Comparison of ENCODE assay signal across 1 cellular context in genomic region chr6:10838794-10839333, GRCh38.
TF ChIP-seq lines count a peak whose summit lies in the region.

No MANE protein-coding gene starts in this region.

TF ChIP-seq in K562, 482 proteins besides CTCF, POLR2A, EP300 and RAD21 (continued from another document and continues in another):
- TF ChIP-seq MITF (IDR thresholded peaks at IDR 0.05) (no peak), STAT5B (CRISPR knock-in tag; IDR thresholded peaks at IDR 0.05) (no peak), ZNF764 (CRISPR knock-in tag; IDR thresholded peaks at IDR 0.05; ENCODE audit: low read depth) (no peak), MECOM (CRISPR knock-in tag; IDR thresholded peaks at IDR 0.05) (no peak), MCM7 (IDR thresholded peaks at IDR 0.05) (no peak), PKNOX1 (IDR thresholded peaks at IDR 0.05) (no peak), ZNF583 (CRISPR knock-in tag; IDR thresholded peaks at IDR 0.05) (no peak), ZNF197 (CRISPR knock-in tag; IDR thresholded peaks at IDR 0.05; ENCODE audit: low read depth) (no peak), CBX3 (IDR thresholded peaks at IDR 0.05; ENCODE audit: borderline replicate concordance in 1 of 2, low read length in 2 of 2) (no peak), ZBTB9 (CRISPR knock-in tag; IDR thresholded peaks at IDR 0.05) (no peak), HDAC6 (IDR thresholded peaks at IDR 0.05; ENCODE audit: low read depth, low read length) (no peak), JUN (IDR thresholded peaks at IDR 0.05; ENCODE audit: borderline replicate concordance, low read depth, low read length) (no peak), JUN (CRISPR knock-in tag; IDR thresholded peaks at IDR 0.05; ENCODE audit: borderline replicate concordance) (no peak), GMEB1 (CRISPR knock-in tag; IDR thresholded peaks at IDR 0.05) (no peak), ZNF740 (CRISPR knock-in tag; IDR thresholded peaks at IDR 0.05) (no peak), ZNF740 (tag; IDR thresholded peaks at IDR 0.05) (no peak), ETS1 (conservative IDR thresholded peaks at IDR 0.05; ENCODE audit: control insufficient read depth, low read depth, low read length) (no peak), FOXK2 (conservative IDR thresholded peaks at IDR 0.05 in 1 of 2, IDR thresholded peaks at IDR 0.05 in 1 of 2; ENCODE audit: low read depth in 2 of 2) (peak; percentile 84 to 90), ZBTB40 (IDR thresholded peaks at IDR 0.05) (0 out of 2 replicates have a peak, but pooled peaks have one; percentile 39), ZBTB40 (CRISPR knock-in tag; IDR thresholded peaks at IDR 0.05) (no peak), KLF6 (CRISPR knock-in tag; IDR thresholded peaks at IDR 0.05; ENCODE audit: borderline replicate concordance) (no peak), ZNF316 (IDR thresholded peaks at IDR 0.05) (no peak), NR2C1 (IDR thresholded peaks at IDR 0.05) (0 out of 2 replicates have a peak, but pooled peaks have one; percentile 12), NR2C1 (tag; IDR thresholded peaks at IDR 0.05) (no peak), ZNF699 (CRISPR knock-in tag; IDR thresholded peaks at IDR 0.05; ENCODE audit: insufficient replicate concordance) (no peak), FOXP4 (CRISPR knock-in tag; IDR thresholded peaks at IDR 0.05; ENCODE audit: borderline replicate concordance) (no peak), SMARCE1 (IDR thresholded peaks at IDR 0.05) (no peak), TBP (optimal IDR thresholded peaks at IDR 0.05; ENCODE audit: low read depth, low read length) (no peak), ZBTB17 (CRISPR knock-in tag; IDR thresholded peaks at IDR 0.05) (0 out of 2 replicates have a peak, but pooled peaks have one; percentile 11), MEF2D (tag; conservative IDR thresholded peaks at IDR 0.05; ENCODE audit: low read depth) (no peak), STAG1 (CRISPR knock-in tag; IDR thresholded peaks at IDR 0.05; ENCODE audit: borderline replicate concordance) (no peak), ELF4 (CRISPR knock-in tag; IDR thresholded peaks at IDR 0.05) (no peak), ZSCAN32 (CRISPR knock-in tag; IDR thresholded peaks at IDR 0.05) (no peak), THRA (IDR thresholded peaks at IDR 0.05) (no peak), ZBTB33 (CRISPR knock-in tag; IDR thresholded peaks at IDR 0.05) (peak; percentile 55; the same call in 1 of the 2 replicates), NONO (IDR thresholded peaks at IDR 0.05; ENCODE audit: low read depth in 2 of 2, low read length in 1 of 2) (no peak), ZNF175 (CRISPR knock-in tag; IDR thresholded peaks at IDR 0.05; ENCODE audit: low read depth) (no peak), NCOA6 (IDR thresholded peaks at IDR 0.05) (0 out of 2 replicates have a peak, but pooled peaks have one; percentile 15)
